Comparison of ENCODE assay signal across 8 cellular contexts in genomic region chr1:52927219-52928082, GRCh38. TPM values are rescaled to one million over a fixed set of nuclear protein-coding genes. Genes with fewer than 3 reads are reported as not detected.
DNase-seq lines count a peak whose midpoint lies in the region; ATAC-seq and TF ChIP-seq lines count a peak whose summit lies in the region.

A gene with protein sequence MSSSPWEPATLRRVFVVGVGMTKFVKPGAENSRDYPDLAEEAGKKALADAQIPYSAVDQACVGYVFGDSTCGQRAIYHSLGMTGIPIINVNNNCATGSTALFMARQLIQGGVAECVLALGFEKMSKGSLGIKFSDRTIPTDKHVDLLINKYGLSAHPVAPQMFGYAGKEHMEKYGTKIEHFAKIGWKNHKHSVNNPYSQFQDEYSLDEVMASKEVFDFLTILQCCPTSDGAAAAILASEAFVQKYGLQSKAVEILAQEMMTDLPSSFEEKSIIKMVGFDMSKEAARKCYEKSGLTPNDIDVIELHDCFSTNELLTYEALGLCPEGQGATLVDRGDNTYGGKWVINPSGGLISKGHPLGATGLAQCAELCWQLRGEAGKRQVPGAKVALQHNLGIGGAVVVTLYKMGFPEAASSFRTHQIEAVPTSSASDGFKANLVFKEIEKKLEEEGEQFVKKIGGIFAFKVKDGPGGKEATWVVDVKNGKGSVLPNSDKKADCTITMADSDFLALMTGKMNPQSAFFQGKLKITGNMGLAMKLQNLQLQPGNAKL (plus strand): TSS chr1:52927276. CDS start chr1:52927397, 121 bp downstream.

- peaks cover 0 to 12% (median 0%) of the 10 kb centered on the region in 5 donors for H3K36me3 Mint-ChIP-seq in naive thymus-derived CD4-positive, alpha-beta T cell
- H3K36me3 Mint-ChIP-seq in stimulated activated effector memory CD8-positive, alpha-beta T cell treated with anti-CD3 and anti-CD28 coated beads, Interleukin-12 subunit alpha, Interleukin-12 subunit beta, amount 100 ng/mL, for 72 hours: no peaks in the 10 kb centered on the region

- H3K4me3 ChIP-seq in OCI-LY3 (ENCODE audit: low read length): peak within 1 kb of the TSS; percentile 89
- H3K4me3 ChIP-seq in naive thymus-derived CD4-positive, alpha-beta T cell (ENCODE audit: low read length): peak within 1 kb of the TSS; percentile 87

- H3K27ac ChIP-seq in OCI-LY3 (ENCODE audit: low read length): no peak within 1 kb of the TSS
- H3K27ac ChIP-seq in naive thymus-derived CD4-positive, alpha-beta T cell (ENCODE audit: low read depth, low read length): peak within 1 kb of the TSS; percentile 77

- peaks cover 0 to 6% (median 0%) of the 10 kb centered on the region in 5 donors for H3K27me3 Mint-ChIP-seq in naive thymus-derived CD4-positive, alpha-beta T cell

- CTCF ChIA-PET in naive thymus-derived CD4-positive, alpha-beta T cell (lab: Charles Lee): no interaction called here

- intact Hi-C loops in naive thymus-derived CD4-positive, alpha-beta T cell (cut with micrococcal nuclease): loop anchor here (1.0 to 10.0 kb wide), 8 partner anchors 85 to 873 kb away; partner anchors contain the start of genes CC2D1B (in 2 of the 2), BTF3L4 (in 1 of the 2), ORC1 (in 1 of the 2) and PRPF38A (in 1 of the 2)

- no peaks in the 10 kb centered on the region for H3K9me3 Mint-ChIP-seq in naive thymus-derived CD4-positive, alpha-beta T cell
- no peaks in the 10 kb centered on the region for H3K9me3 Mint-ChIP-seq in stimulated activated effector memory CD8-positive, alpha-beta T cell treated with anti-CD3 and anti-CD28 coated beads, Interleukin-12 subunit alpha, Interleukin-12 subunit beta, amount 100 ng/mL, for 72 hours

- no peak for TF ChIP-seq CTCF in OCI-LY3 (IDR thresholded peaks at IDR 0.05; ENCODE audit: low read depth, low read length)

- peak within 1 kb of the TSS; percentile 91 for H3K4me2 ChIP-seq in OCI-LY3 (ENCODE audit: low read length)

- peaks cover 16 to 40% (median 26%) of the 10 kb centered on the region in 7 donors for H3K4me1 Mint-ChIP-seq in naive thymus-derived CD4-positive, alpha-beta T cell
- H3K4me1 Mint-ChIP-seq in stimulated activated effector memory CD8-positive, alpha-beta T cell treated with anti-CD3 and anti-CD28 coated beads, Interleukin-12 subunit alpha, Interleukin-12 subunit beta, amount 100 ng/mL, for 72 hours: peaks cover 17% of the 10 kb centered on the region

- peaks cover 13% of the 10 kb centered on the region for H3K4me1 ChIP-seq in OCI-LY3 (ENCODE audit: low read length)
- peaks cover 4 to 7% of the 10 kb centered on the region in 2 donors for H3K4me1 ChIP-seq in naive thymus-derived CD4-positive, alpha-beta T cell (ENCODE audit: control insufficient read depth in 2 of 2, insufficient read depth in 2 of 2, low read length in 2 of 2)

- peak within 1 kb of the TSS; percentile 82 to 96 (median 88) for H3K4me3 Mint-ChIP-seq in naive thymus-derived CD4-positive, alpha-beta T cell
- H3K4me3 Mint-ChIP-seq in stimulated activated effector memory CD8-positive, alpha-beta T cell treated with anti-CD3 and anti-CD28 coated beads, Interleukin-12 subunit alpha, Interleukin-12 subunit beta, amount 100 ng/mL, for 72 hours: peak within 1 kb of the TSS; percentile 76

- H3K27me3 ChIP-seq in OCI-LY3 (ENCODE audit: low read depth, low read length): no peaks in the 10 kb centered on the region; the same call in 1 of the 2 replicates
- H3K27me3 ChIP-seq in naive thymus-derived CD4-positive, alpha-beta T cell (ENCODE audit: control insufficient read depth in 2 of 2, insufficient read depth in 2 of 2, low read length in 2 of 2): no peaks in the 10 kb centered on the region

- H3K36me3 ChIP-seq in OCI-LY3 (replicated peaks; ENCODE audit: low read depth, low read length): no peaks in the 10 kb centered on the region
- peaks cover 0 to 5% (median 0%) of the 10 kb centered on the region in 3 experiments for H3K36me3 ChIP-seq in naive thymus-derived CD4-positive, alpha-beta T cell (ENCODE audit: control insufficient read depth in 2 of 3, insufficient read depth in 3 of 3, low read length in 3 of 3)

- POLR2A ChIA-PET in naive thymus-derived CD4-positive, alpha-beta T cell (lab: Charles Lee): no interaction called here

- no peaks in the 10 kb centered on the region for H4K20me1 ChIP-seq in OCI-LY3 (ENCODE audit: insufficient read depth, low read length)

- H3K9me3 ChIP-seq in OCI-LY3 (ENCODE audit: insufficient read depth, low read length): no peaks in the 10 kb centered on the region
- H3K9me3 ChIP-seq in naive thymus-derived CD4-positive, alpha-beta T cell (ENCODE audit: control insufficient read depth in 2 of 3, low read length in 3 of 3): no peaks in the 10 kb centered on the region

- ATAC-seq in HG03460 (IDR thresholded peaks at IDR 0.05; ENCODE audit: unreplicated experiment): peak; percentile 69
- ATAC-seq in naive thymus-derived CD4-positive, alpha-beta T cell: peak; percentile 96
- ATAC-seq in stimulated activated effector memory CD8-positive, alpha-beta T cell treated with anti-CD3 and anti-CD28 coated beads, Interleukin-12 subunit alpha, Interleukin-12 subunit beta, amount 100 ng/mL, for 72 hours: peak; percentile 96

- 0 out of 2 replicates have a peak, but pooled peaks cover 4% of the 10 kb centered on the region for H3K79me2 ChIP-seq in OCI-LY3 (ENCODE audit: low read length)

- peak within 1 kb of the TSS; percentile 33 to 93 (median 75) for H3K27ac Mint-ChIP-seq in naive thymus-derived CD4-positive, alpha-beta T cell
- peak within 1 kb of the TSS; percentile 68 for H3K27ac Mint-ChIP-seq in stimulated activated effector memory CD8-positive, alpha-beta T cell treated with anti-CD3 and anti-CD28 coated beads, Interleukin-12 subunit alpha, Interleukin-12 subunit beta, amount 100 ng/mL, for 72 hours

- DNase-seq in SHP77 (lab: John Stamatoyannopoulos, UW) (peak; percentile 30 to 34), SHP77 treated with DMSO at 0.1 percent for 48 hours (lab: John Stamatoyannopoulos, UW) (no peak), activated T-helper 1 cell treated with Interleukin-2 at 50 U/mL for 16 hours (ENCODE audit: low read depth) (peak; percentile 77), fibroblast of gingiva (ENCODE audit: low read depth) (peak; percentile 66)
- peak; percentile 64 to 83 (median 75) for DNase-seq in naive thymus-derived CD4-positive, alpha-beta T cell
- peak; percentile 59 to 83 for DNase-seq in stimulated activated effector memory CD8-positive, alpha-beta T cell treated with anti-CD3 and anti-CD28 coated beads, Interleukin-12 subunit alpha, Interleukin-12 subunit beta, amount 100 ng/mL, for 72 hours (ENCODE audit: low spot score in 2 of 2)

- peak within 1 kb of the TSS; percentile 80 for H3K9ac ChIP-seq in OCI-LY3 (ENCODE audit: low read length)

- peak within 1 kb of the TSS; percentile 86 for H2AFZ ChIP-seq in OCI-LY3 (ENCODE audit: low read depth, low read length)

RNA-seq across cellular contexts. Expression of the gene that starts here (rescaled TPM):
- total RNA-seq in naive thymus-derived CD4-positive, alpha-beta T cell: 10 to 100 TPM; 39.4 to 88.7 (median 48.3) TPM
- 100 to 1,000 TPM; 105 to 163 TPM for polyA plus RNA-seq in naive thymus-derived CD4-positive, alpha-beta T cell
